Comparison of ENCODE assay signal across 16 cellular contexts in genomic region chrX:71912156-71912555, GRCh38. TPM values are rescaled to one million over a fixed set of nuclear protein-coding genes. Genes with fewer than 3 reads are reported as not detected.
A peak's percentile ranks its signal among the peaks of the same experiment; 100 is the strongest.
DNase-seq lines count a peak whose midpoint lies in the region; ATAC-seq and TF ChIP-seq lines count a peak whose summit lies in the region.
"Had no signal": no experiment of that assay in that cellular context is flagged by ENCODE, and none has a peak within 500 bp of the region (broad histone marks: within the 10 kb centered on the region; RNA-seq: fewer than 3 reads in every experiment).

No MANE protein-coding gene starts in this region.

- no peak overlapping the region for H2AFZ ChIP-seq in smooth muscle cell (ENCODE audit: low read depth)

- H3K9me3 ChIP-seq in smooth muscle cell (replicated peaks; ENCODE audit: low read depth), result no peaks in the 10 kb centered on the region
- no peaks in the 10 kb centered on the region for H3K9me3 ChIP-seq in CD8-positive, alpha-beta T cell (ENCODE audit: low read length)

- H3K9me3 Mint-ChIP-seq in chondrocyte (ENCODE audit: low read depth), result peaks cover 7% of the 10 kb centered on the region
- H3K9me3 Mint-ChIP-seq in memory B cell, result no peaks in the 10 kb centered on the region
- no peaks in the 10 kb centered on the region for H3K9me3 Mint-ChIP-seq in CD8-positive, alpha-beta T cell

- CTCF ChIA-PET in CD8-positive, alpha-beta T cell (lab: Charles Lee), result interaction anchor here (1.4 kb wide), 1 partner anchor 13 kb away, joined by 4 read pairs; no protein-coding TSS in a partner anchor

- peak overlapping the region; percentile 51 for H3K4me3 Mint-ChIP-seq in chondrocyte (ENCODE audit: unreplicated experiment)
- H3K4me3 Mint-ChIP-seq in memory B cell, result peak overlapping the region; percentile 39
- no peak overlapping the region for H3K4me3 Mint-ChIP-seq in CD8-positive, alpha-beta T cell

- intact Hi-C loops in CD8-positive, alpha-beta T cell (cut with DNase I, micrococcal nuclease), result no loop called here

- no peaks in the 10 kb centered on the region for H3K36me3 Mint-ChIP-seq in chondrocyte (ENCODE audit: low read depth)
- no peaks in the 10 kb centered on the region for H3K36me3 Mint-ChIP-seq in memory B cell
- no peaks in the 10 kb centered on the region for H3K36me3 Mint-ChIP-seq in CD8-positive, alpha-beta T cell

- TF ChIP-seq CTCF in HFF-Myc (IDR thresholded peaks at IDR 0.05; ENCODE audit: low read depth, low read length, missing control alignments) (no peak), chondrocyte (IDR thresholded peaks at IDR 0.05) (no peak), smooth muscle cell (IDR thresholded peaks at IDR 0.05; ENCODE audit: borderline replicate concordance, insufficient read depth, poor library complexity, severe bottlenecking) (no peak)
- TF ChIP-seq CTCF in CD8-positive, alpha-beta T cell (IDR thresholded peaks at IDR 0.05), result no peak

- H3K27me3 Mint-ChIP-seq in chondrocyte (ENCODE audit: low read depth) (no peaks in the 10 kb centered on the region), memory B cell (peaks cover 7% of the 10 kb centered on the region)
- peaks cover 31% of the 10 kb centered on the region for H3K27me3 Mint-ChIP-seq in CD8-positive, alpha-beta T cell (ENCODE audit: low read depth)

- H4K20me1 ChIP-seq in smooth muscle cell (ENCODE audit: low read depth), result no peaks in the 10 kb centered on the region

- peak overlapping the region; percentile 86 for H3K4me2 ChIP-seq in smooth muscle cell

- no peak for ATAC-seq in memory B cell (ENCODE audit: low read depth)
- no peak for ATAC-seq in CD8-positive, alpha-beta T cell
- ATAC-seq: activated CD4-positive, CD25-positive, alpha-beta regulatory T cell treated with anti-CD3 and anti-CD28 coated beads, Interleukin-2, amount 50 U/mL, for 24 hours; stimulated activated naive CD8-positive, alpha-beta T cell treated with anti-CD3 and anti-CD28 coated beads, Interleukin-15, Interleukin-2, amounts not matched to agents 100 U/mL and 50 U/mL, for 24 hours had no signal

- H3K79me2 ChIP-seq in smooth muscle cell (ENCODE audit: low read depth), result no peaks in the 10 kb centered on the region

- H3K4me1 Mint-ChIP-seq in chondrocyte (ENCODE audit: low read depth), result no peaks in the 10 kb centered on the region
- H3K4me1 Mint-ChIP-seq in memory B cell, result no peaks in the 10 kb centered on the region
- H3K4me1 Mint-ChIP-seq in CD8-positive, alpha-beta T cell (ENCODE audit: low read depth), result peaks cover 2% of the 10 kb centered on the region

- DNase-seq in HFF-Myc (ENCODE audit: extremely low read depth, low read depth) (no peak), chondrocyte (ENCODE audit: low spot score) (no peak), memory B cell (ENCODE audit: low spot score in 2 of 2) (no peak), smooth muscle cell (lab: John Stamatoyannopoulos, UW; ENCODE audit: unreplicated experiment) (no peak), NCI-H526 (lab: John Stamatoyannopoulos, UW) (no peak), AG08395 (ENCODE audit: low spot score) (no peak)
- DNase-seq in CD8-positive, alpha-beta T cell, result no peak
- DNase-seq in activated CD4-positive, alpha-beta T cell treated with anti-CD3 and anti-CD28 coated beads, Interleukin-2, amount 50 U/mL, for 4 hours, result no peak
- DNase-seq: GOT3; IMR-90; NCI-H146; NCI-H748 treated with DMSO at 0.1 percent for 48 hours; stimulated activated CD4-positive, alpha-beta T cell treated with anti-CD3 and anti-CD28 coated beads, Interleukin-2, amount 100 ng/mL, for 48 hours; stimulated activated naive CD8-positive, alpha-beta T cell treated with anti-CD3 and anti-CD28 coated beads, Interleukin-15, Interleukin-2, amounts not matched to agents 100 U/mL and 50 U/mL, for 24 hours had no signal

- no peak overlapping the region for H3K9ac ChIP-seq in smooth muscle cell (ENCODE audit: low read depth)

- no peak overlapping the region for H3K27ac Mint-ChIP-seq in chondrocyte (ENCODE audit: unreplicated experiment)
- H3K27ac Mint-ChIP-seq in memory B cell, result no peak overlapping the region
- no peak overlapping the region for H3K27ac Mint-ChIP-seq in CD8-positive, alpha-beta T cell

- no peaks in the 10 kb centered on the region for H3K4me1 ChIP-seq in smooth muscle cell (ENCODE audit: low read depth)
- H3K4me1 ChIP-seq in CD8-positive, alpha-beta T cell (ENCODE audit: insufficient read depth, low read length), result no peaks in the 10 kb centered on the region

- H3K4me3 ChIP-seq in HFF-Myc (replicated peaks; ENCODE audit: low read depth, low read length), result peak overlapping the region; percentile 56
- H3K4me3 ChIP-seq in smooth muscle cell, result peak overlapping the region; percentile 56
- H3K4me3 ChIP-seq in CD8-positive, alpha-beta T cell (ENCODE audit: low read depth, low read length), result no peak overlapping the region

- POLR2A ChIA-PET in CD8-positive, alpha-beta T cell (lab: Charles Lee), result no interaction called here

- 48% methylated on average over 7 of the region's 7 CpGs for WGBS in smooth muscle cell (ENCODE audit: low lambda C conversion rate)

- no peaks in the 10 kb centered on the region for H3F3A ChIP-seq in smooth muscle cell (ENCODE audit: low read depth)

- H3K36me3 ChIP-seq in smooth muscle cell (ENCODE audit: low read depth), result no peaks in the 10 kb centered on the region
- H3K36me3 ChIP-seq in CD8-positive, alpha-beta T cell (ENCODE audit: insufficient read depth, low read length), result no peaks in the 10 kb centered on the region

- H3K27me3 ChIP-seq in smooth muscle cell (ENCODE audit: low read depth), result no peaks in the 10 kb centered on the region
- peaks cover 10% of the 10 kb centered on the region for H3K27me3 ChIP-seq in CD8-positive, alpha-beta T cell (ENCODE audit: insufficient read depth, low read length)

- H3K27ac ChIP-seq in smooth muscle cell (ENCODE audit: low read depth), result no peak overlapping the region
- H3K27ac ChIP-seq in CD8-positive, alpha-beta T cell (ENCODE audit: low read depth, low read length), result no peak overlapping the region

RNA-seq across cellular contexts. Expression of gene NHSL2, which starts 1.5 kb away (rescaled TPM):
- total RNA-seq in chondrocyte, result 2.1 to 2.2 TPM (median 2.1 TPM) in 3 replicates
- 2.0 and 3.3 TPM in 2 replicates for total RNA-seq in smooth muscle cell
- polyA plus RNA-seq in smooth muscle cell, result 2.3 and 2.9 TPM in 2 replicates
- total RNA-seq in CD8-positive, alpha-beta T cell, result 1 to 10 TPM in 1 of 2 experiments, under 1 TPM in 1; 0.60 to 1.2 TPM
- total RNA-seq: bronchial epithelial cell had no signal
